22 cellular contexts compared by ENCODE assay signal in genomic region chr15:25058080-25058785, GRCh38.
DNase-seq lines count a peak whose midpoint lies in the region; ATAC-seq and TF ChIP-seq lines count a peak whose summit lies in the region.
"Had no signal": no experiment of that assay in that cellular context is flagged by ENCODE, and none has a peak within 500 bp of the region (broad histone marks: within the 10 kb centered on the region; RNA-seq: fewer than 3 reads in every experiment).

No MANE protein-coding gene starts in this region.

- H3K27ac Mint-ChIP-seq in activated T-cell treated with anti-CD3 and anti-CD28 coated beads, Interleukin-2, amount 50 U/mL, for 72 hours, result no peak overlapping the region
- no peak overlapping the region for H3K27ac Mint-ChIP-seq in neural crest cell (ENCODE audit: unreplicated experiment)
- H3K27ac Mint-ChIP-seq: CD4-positive, alpha-beta T cell had no signal

- peaks cover 84 to 92% of the 10 kb centered on the region in 2 donors for H3K36me3 Mint-ChIP-seq in activated T-cell treated with anti-CD3 and anti-CD28 coated beads, Interleukin-2, amount 50 U/mL, for 72 hours (ENCODE audit: insufficient read depth in 2 of 2)
- H3K36me3 Mint-ChIP-seq in neural crest cell (ENCODE audit: low read depth), result peaks cover 99% of the 10 kb centered on the region

- peaks cover 18 to 68% of the 10 kb centered on the region in 2 donors for H3K9me3 Mint-ChIP-seq in activated T-cell treated with anti-CD3 and anti-CD28 coated beads, Interleukin-2, amount 50 U/mL, for 72 hours
- peaks cover 39% of the 10 kb centered on the region for H3K9me3 Mint-ChIP-seq in neural crest cell

- TF ChIP-seq CTCF in neural crest cell (conservative IDR thresholded peaks at IDR 0.05) (no peak), testis (IDR thresholded peaks at IDR 0.05) (no peak), A673 (conservative IDR thresholded peaks at IDR 0.05; ENCODE audit: low read depth, low read length) (no peak)

- peak; percentile 3 to 5 for DNase-seq in activated T-cell treated with anti-CD3 and anti-CD28 coated beads, Interleukin-2, amount 50 U/mL, for 48 hours
- no peak for DNase-seq in activated T-cell treated with anti-CD3 and anti-CD28 coated beads, Interleukin-2, amount 50 U/mL, for 72 hours
- peak; percentile 13 for DNase-seq in activated CD8-positive, alpha-beta memory T cell treated with anti-CD3 and anti-CD28 coated beads, Interleukin-2, amount 50 U/mL, for 48 hours
- no peak for DNase-seq in neural crest cell (ENCODE audit: low read depth, low spot score)
- peak; percentile 21 for DNase-seq in testis
- no peak for DNase-seq in NCI-H1694 (lab: John Stamatoyannopoulos, UW)
- no peak for DNase-seq in A673 (ENCODE audit: low spot score)
- DNase-seq: activated naive CD4-positive, alpha-beta T cell treated with Interleukin-2 at 50 U/mL for 16 hours; DMS79; foreskin melanocyte; GM23248; left colon; mucosa of descending colon; NCI-H146; NCI-H748 treated with DMSO at 0.1 percent for 48 hours; stimulated activated CD4-positive, alpha-beta T cell treated with anti-CD3 and anti-CD28 coated beads, Interleukin-4, amount 100 ng/mL, for 1 hour; T-helper 2 cell had no signal

- BruUV-seq in A673 (replicated peaks; lab: Mats Ljungman, UMichigan), result no TSS peak

- TF ChIP-seq POLR2A in testis (IDR thresholded peaks at IDR 0.05), result no peak

- H3K27me3 ChIP-seq in testis, result no peaks in the 10 kb centered on the region
- no peaks in the 10 kb centered on the region for H3K27me3 ChIP-seq in A673 (replicated peaks; ENCODE audit: insufficient read depth, low read depth, low read length, poor library complexity)
- H3K27me3 ChIP-seq: ovary, SJSA1 had no signal

- H3K4me3 ChIP-seq in testis (no peak overlapping the region), A673 (ENCODE audit: low read depth, low read length, poor library complexity, severe bottlenecking) (no peak overlapping the region)
- H3K4me3 ChIP-seq: GM23248, mucosa of descending colon, ovary, SJSA1, skin epidermis had no signal

- POLR2A ChIA-PET in A673 (lab: Charles Lee; ENCODE audit: low non-redundant PET), result no interaction called here

- no peaks in the 10 kb centered on the region for H3K27me3 Mint-ChIP-seq in activated T-cell treated with anti-CD3 and anti-CD28 coated beads, Interleukin-2, amount 50 U/mL, for 72 hours (ENCODE audit: low read depth)
- peaks cover 4% of the 10 kb centered on the region for H3K27me3 Mint-ChIP-seq in neural crest cell (ENCODE audit: low read depth)
- H3K27me3 Mint-ChIP-seq: CD4-positive, alpha-beta T cell had no signal

- no peak for ATAC-seq in activated T-cell treated with anti-CD3 and anti-CD28 coated beads, Interleukin-2, amount 50 U/mL, for 72 hours (replicated peaks in 1 of 2)
- ATAC-seq in GM19351 (IDR thresholded peaks at IDR 0.05; ENCODE audit: unreplicated experiment), result no peak
- ATAC-seq: left colon, mucosa of descending colon had no signal

- H3K9me3 ChIP-seq in testis, result no peaks in the 10 kb centered on the region
- peaks cover 93% of the 10 kb centered on the region for H3K9me3 ChIP-seq in A673 (ENCODE audit: low read depth, low read length, poor library complexity, severe bottlenecking)

- H3K4me3 Mint-ChIP-seq in activated T-cell treated with anti-CD3 and anti-CD28 coated beads, Interleukin-2, amount 50 U/mL, for 72 hours, result no peak overlapping the region
- H3K4me3 Mint-ChIP-seq in neural crest cell, result peak overlapping the region; percentile 38
- H3K4me3 Mint-ChIP-seq: CD4-positive, alpha-beta T cell had no signal

- WGBS in testis, 2 donors, result 82 to 99% methylated on average over 12 to 18 of the region's 18 CpGs

- H3K36me3 ChIP-seq in testis (ENCODE audit: low read depth, missing control alignments), result no peaks in the 10 kb centered on the region
- H3K36me3 ChIP-seq in A673 (ENCODE audit: insufficient read depth, low read length, poor library complexity, severe bottlenecking), result peaks cover 30% of the 10 kb centered on the region
- H3K36me3 ChIP-seq: SJSA1 had no signal

- H3K4me1 ChIP-seq in testis (no peaks in the 10 kb centered on the region), A673 (ENCODE audit: insufficient read depth, low read length, poor library complexity, severe bottlenecking) (no peaks in the 10 kb centered on the region)
- H3K4me1 ChIP-seq: SJSA1 had no signal

- CTCF ChIA-PET in A673 (lab: Charles Lee), result no interaction called here

- intact Hi-C loops in testis (cut with DNase I; ENCODE audit: low total_unique reads), result no loop called here
- intact Hi-C loops in A673 (cut with micrococcal nuclease; ENCODE audit: unreplicated experiment), result no loop called here

- no peaks in the 10 kb centered on the region for H3K4me1 Mint-ChIP-seq in activated T-cell treated with anti-CD3 and anti-CD28 coated beads, Interleukin-2, amount 50 U/mL, for 72 hours (ENCODE audit: low read depth)
- no peaks in the 10 kb centered on the region for H3K4me1 Mint-ChIP-seq in neural crest cell

- no peak overlapping the region for H3K27ac ChIP-seq in testis
- H3K27ac ChIP-seq in A673 (ENCODE audit: low read depth, low read length, poor library complexity, severe bottlenecking), result no peak overlapping the region
- H3K27ac ChIP-seq: GM23248, ovary, SJSA1, skin epidermis had no signal

Comparison
In these comparisons a context has a peak if more than half of its experiments do, and no peak if none do; other contexts are left out.
1. DNase-seq: peak in activated T-cell treated with anti-CD3 and anti-CD28 coated beads, Interleukin-2, amount 50 U/mL, for 48 hours (2 of 2), activated CD8-positive, alpha-beta memory T cell treated with anti-CD3 and anti-CD28 coated beads, Interleukin-2, amount 50 U/mL, for 48 hours (single experiment) and testis (single experiment); none in activated T-cell treated with anti-CD3 and anti-CD28 coated beads, Interleukin-2, amount 50 U/mL, for 72 hours (0 of 2), neural crest cell (single experiment), NCI-H1694 (single experiment) and A673 (single experiment).